17 cellular contexts compared by ENCODE assay signal in the genomic region with DNA sequence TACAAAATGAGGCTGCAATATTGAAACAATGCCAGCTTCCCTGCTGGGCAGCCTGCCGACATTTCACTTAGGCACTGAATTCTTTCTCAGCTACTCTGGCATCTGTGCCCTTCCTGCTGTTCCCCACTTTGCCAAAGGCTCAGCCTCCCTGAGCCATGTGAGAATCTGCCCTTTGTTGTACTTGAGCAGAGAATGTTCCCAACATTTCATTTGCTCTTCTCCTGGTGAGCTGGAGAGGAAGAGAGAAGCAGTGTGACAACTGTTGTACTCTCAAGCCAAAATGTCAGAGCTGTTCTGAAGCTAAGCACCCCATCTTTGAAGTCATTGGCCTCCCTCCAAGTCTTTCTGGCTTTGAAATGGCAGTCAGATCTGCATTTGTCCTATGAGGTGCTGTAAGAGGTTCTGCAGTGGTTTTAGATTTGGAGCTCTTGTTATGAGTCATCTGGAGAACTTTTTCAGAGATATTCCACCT. TPM values are rescaled to one million over a fixed set of nuclear protein-coding genes. Genes with fewer than 3 reads are reported as not detected.
DNase-seq lines count a peak whose midpoint lies in the region; ATAC-seq and TF ChIP-seq lines count a peak whose summit lies in the region.
"Had no signal": no experiment of that assay in that cellular context is flagged by ENCODE, and none has a peak within 500 bp of the region (broad histone marks: within the 10 kb centered on the region; RNA-seq: fewer than 3 reads in every experiment).

No MANE protein-coding gene starts in this region.

- no peaks in the 10 kb centered on the region for H3K79me2 ChIP-seq in Loucy (ENCODE audit: insufficient read depth, low read length)

- TF ChIP-seq CTCF in right atrium auricular region (IDR thresholded peaks at IDR 0.05) (no peak), Loucy (conservative IDR thresholded peaks at IDR 0.05; ENCODE audit: low read length) (no peak), heart left ventricle (IDR thresholded peaks at IDR 0.05) (no peak)

- WGBS in heart left ventricle, 4 donors = 24 to 55% (median 44%) methylated on average over 1 of the region's 1 CpG

- H4K20me1 ChIP-seq in Loucy (ENCODE audit: insufficient read depth, low read length, poor library complexity, severe bottlenecking) = no peaks in the 10 kb centered on the region

- ATAC-seq in Right ventricle myocardium superior (ENCODE audit: poor library complexity) = peak; percentile 73
- ATAC-seq in heart left ventricle = peak; percentile 78 to 89 (median 84)
- ATAC-seq in HG03196 (IDR thresholded peaks at IDR 0.05; ENCODE audit: unreplicated experiment) = no peak
- no peak for ATAC-seq in HG02798 (IDR thresholded peaks at IDR 0.05; ENCODE audit: poor library complexity, unreplicated experiment)
- ATAC-seq: activated CD4-positive, alpha-beta T cell treated with anti-CD3 and anti-CD28 coated beads for 36 hours; activated T-cell treated with anti-CD3 and anti-CD28 coated beads, Interleukin-2, amount 50 U/mL, for 72 hours had no signal

- DNase-seq in Right ventricle myocardium superior (peak; percentile 47), right atrium auricular region (ENCODE audit: low spot score) (no peak), heart left ventricle (peak in 4 of 5 donors; percentile 8 to 35 (median 28)), amygdala (lab: John Stamatoyannopoulos, UW) (no peak), NOMO-1 treated with dmso at 0.1 percent for 144 hours (lab: John Stamatoyannopoulos, UW; ENCODE audit: unreplicated experiment) (no peak)
- DNase-seq: ACHN; activated CD4-positive, alpha-beta T cell treated with anti-CD3 and anti-CD28 coated beads for 36 hours; activated T-cell treated with anti-CD3 and anti-CD28 coated beads, Interleukin-2, amount 50 U/mL, for 72 hours; aorta; immature natural killer cell; midbrain; occipital lobe; spleen had no signal

- intact Hi-C loops in Right ventricle myocardium superior (cut with DNase I) (no loop called here), heart left ventricle (cut with DNase I) (loop anchor here in 1 of 10 donors (10.0 kb wide), 1 partner anchor 81 kb away; the partner anchor contains the start of gene XK)

- no peak overlapping the region for H3K27ac ChIP-seq in right atrium auricular region
- peak overlapping the region in 4 of 12 donors; percentile 8 to 32 (median 25) for H3K27ac ChIP-seq in heart left ventricle
- H3K27ac ChIP-seq: spleen, suprapubic skin had no signal

- no peak overlapping the region for H3K4me2 ChIP-seq in Loucy (ENCODE audit: low read depth, low read length, poor library complexity, severe bottlenecking)

- H3K9me2 ChIP-seq in Loucy (replicated peaks; ENCODE audit: low read depth, low read length) = no peaks in the 10 kb centered on the region

- no peak for TF ChIP-seq POLR2A in heart left ventricle (IDR thresholded peaks at IDR 0.05)

- H3K27me3 ChIP-seq in right atrium auricular region (no peaks in the 10 kb centered on the region), Loucy (ENCODE audit: insufficient read depth, low read length, poor library complexity, severe bottlenecking) (no peaks in the 10 kb centered on the region), heart left ventricle (peaks cover 0 to 16% (median 0%) of the 10 kb centered on the region in 9 donors)
- H3K27me3 ChIP-seq: suprapubic skin had no signal

- 0 out of 2 replicates have a peak overlapping the region, but pooled peaks have one; percentile 49 for H2AFZ ChIP-seq in Loucy (ENCODE audit: low read length)

- H3K9ac ChIP-seq in Loucy (ENCODE audit: low read depth, low read length, poor library complexity, severe bottlenecking) = no peak overlapping the region

- H3F3A ChIP-seq in Loucy (ENCODE audit: low read depth) = no peaks in the 10 kb centered on the region

- H3K36me3 ChIP-seq in right atrium auricular region (no peaks in the 10 kb centered on the region), Loucy (ENCODE audit: insufficient read depth, low read length) (no peaks in the 10 kb centered on the region), heart left ventricle (no peaks in the 10 kb centered on the region)
- H3K36me3 ChIP-seq: spleen, suprapubic skin had no signal

- H3K4me3 ChIP-seq in right atrium auricular region (no peak overlapping the region), Loucy (ENCODE audit: low read length, poor library complexity, severe bottlenecking) (no peak overlapping the region), heart left ventricle (no peak overlapping the region)
- H3K4me3 ChIP-seq: spleen, suprapubic skin had no signal

- H3K4me1 ChIP-seq in right atrium auricular region (no peaks in the 10 kb centered on the region), Loucy (ENCODE audit: insufficient read depth, low read length, poor library complexity, severe bottlenecking) (no peaks in the 10 kb centered on the region), heart left ventricle (no peaks in the 10 kb centered on the region)
- H3K4me1 ChIP-seq: spleen, suprapubic skin had no signal

- H3K9me3 ChIP-seq in right atrium auricular region (no peaks in the 10 kb centered on the region), Loucy (ENCODE audit: insufficient read depth, low read depth, low read length) (no peaks in the 10 kb centered on the region), heart left ventricle (no peaks in the 10 kb centered on the region)
- H3K9me3 ChIP-seq: spleen, suprapubic skin had no signal

RNA-seq across cellular contexts. Expression of gene LANCL3, which starts 32.5 kb away (rescaled TPM):
- total RNA-seq in Right ventricle myocardium superior = 0.05 TPM
- under 1 TPM; 0.07 to 0.08 TPM for total RNA-seq in right atrium auricular region
- total RNA-seq in heart left ventricle = 1 to 10 TPM in 1 of 9 donors, under 1 TPM in 8; 0.09 to 2.2 (median 0.29) TPM
- polyA plus RNA-seq in heart left ventricle = under 1 TPM; 0.08 to 0.24 TPM

Comparison
In these comparisons a context has a peak if more than half of its experiments do, and no peak if none do; other contexts are left out.
1. DNase-seq: peak in Right ventricle myocardium superior (single experiment) and heart left ventricle (4 of 5); none in right atrium auricular region (single experiment), amygdala (0 of 56) and NOMO-1 treated with dmso at 0.1 percent for 144 hours (single experiment).
2. ATAC-seq: peak in Right ventricle myocardium superior (single experiment) and heart left ventricle (4 of 4); none in HG03196 (single experiment) and HG02798 (single experiment).